8 cellular contexts compared by ENCODE assay signal in genomic region chr5:4345850-4346249, GRCh38.
"Had no signal": no experiment of that assay in that cellular context is flagged by ENCODE, and none has a peak within 500 bp of the region (broad histone marks: within the 10 kb centered on the region; RNA-seq: fewer than 3 reads in every experiment).

No MANE protein-coding gene starts in this region.

- H3K4me2 ChIP-seq: KMS-11 had no signal

- DNase-seq: GM23248, GOT3, H9, HCEC 1CT, Karpas-422, KBM-7 had no signal

- H2AFZ ChIP-seq: GM23248 had no signal

- H3K9ac ChIP-seq: GM23248, KMS-11 had no signal

- H3K4me3 ChIP-seq: GM23248 had no signal

- H3K27ac ChIP-seq: GM23248, KMS-11 had no signal

- FAIRE-seq: H54 had no signal
